Comparison of ENCODE assay signal across 8 cellular contexts in the genomic region with DNA sequence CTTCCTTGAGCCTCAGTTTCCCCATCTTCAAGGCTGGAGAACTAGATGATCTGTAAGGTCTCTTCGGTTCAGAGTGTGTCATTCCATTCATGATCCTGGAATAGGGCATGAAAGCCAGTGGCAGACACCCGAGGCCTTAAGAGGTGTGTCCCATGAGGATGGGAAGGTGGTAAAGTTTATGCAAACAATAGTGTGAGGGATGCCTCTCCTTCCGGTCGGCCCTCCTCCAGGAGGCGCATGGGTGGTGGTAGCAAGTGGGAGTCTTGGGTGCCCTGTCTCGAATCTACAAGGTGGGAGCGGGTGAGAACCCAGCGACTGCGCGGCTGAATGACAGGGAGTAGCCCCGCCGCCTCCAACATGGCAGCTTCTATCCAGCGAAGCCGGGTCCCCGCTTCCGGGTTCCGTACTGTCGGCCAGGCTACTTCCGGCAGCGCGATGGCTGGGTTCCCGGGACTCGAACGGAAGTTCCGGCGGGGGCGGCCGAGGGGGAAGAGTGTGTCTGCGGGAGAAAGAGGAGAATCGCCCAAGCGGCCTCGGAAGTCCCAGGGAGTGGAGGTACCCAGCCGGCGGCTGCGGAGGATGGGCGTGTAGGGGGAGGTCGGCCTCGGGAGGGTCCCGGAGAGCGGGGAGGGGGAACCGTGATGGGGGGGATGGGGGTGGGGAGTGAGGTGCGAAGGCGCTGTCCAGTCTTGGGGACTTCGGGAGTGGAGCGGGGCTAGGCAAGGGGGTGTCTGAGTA. TPM values are rescaled to one million over a fixed set of nuclear protein-coding genes. Genes with fewer than 3 reads are reported as not detected.
DNase-seq lines count a peak whose midpoint lies in the region; ATAC-seq and TF ChIP-seq lines count a peak whose summit lies in the region.

LYPLA2 (plus strand) TSS at position 450 of the 738 bp plus-strand sequence. CDS start 1,538 bp downstream, outside the sequence.

- H3K4me3 ChIP-seq in dorsolateral prefrontal cortex (peak within 1 kb of the TSS; percentile 55 to 91 (median 76)), right lobe of liver (peak within 1 kb of the TSS; percentile 64 to 80 (median 65))

- H3K36me3 Mint-ChIP-seq in activated CD4-positive, alpha-beta memory T cell treated with anti-CD3 and anti-CD28 coated beads for 36 hours: peaks cover 24% of the 10 kb centered on the region

- ATAC-seq in GM19035 (IDR thresholded peaks at IDR 0.05; ENCODE audit: unreplicated experiment): peak; percentile 80
- peak; percentile 58 for ATAC-seq in HG03439 (IDR thresholded peaks at IDR 0.05; ENCODE audit: unreplicated experiment)
- peak; percentile 81 to 91 (median 87) for ATAC-seq in right lobe of liver

- peaks cover 0 to 4% (median 0%) of the 10 kb centered on the region in 4 donors for H3K4me1 ChIP-seq in right lobe of liver

- peak; percentile 47 for TF ChIP-seq POLR2A in right lobe of liver (IDR thresholded peaks at IDR 0.05)

- CTCF ChIA-PET in activated CD4-positive, alpha-beta memory T cell treated with anti-CD3 and anti-CD28 coated beads for 36 hours (lab: Charles Lee): interaction anchor here (0.6 to 5.9 kb wide), 4 partner anchors 11 to 20 kb away, joined by 3 to 30 read pairs (median 7); no protein-coding TSS in a partner anchor

- peaks cover 29% of the 10 kb centered on the region for H3K4me1 Mint-ChIP-seq in activated CD4-positive, alpha-beta memory T cell treated with anti-CD3 and anti-CD28 coated beads for 36 hours (ENCODE audit: low read depth)

- H3K27me3 ChIP-seq in dorsolateral prefrontal cortex (no peaks in the 10 kb centered on the region), right lobe of liver (no peaks in the 10 kb centered on the region)

- no peaks in the 10 kb centered on the region for H3K27me3 Mint-ChIP-seq in activated CD4-positive, alpha-beta memory T cell treated with anti-CD3 and anti-CD28 coated beads for 36 hours

- peak within 1 kb of the TSS; percentile 98 for H3K4me3 Mint-ChIP-seq in activated CD4-positive, alpha-beta memory T cell treated with anti-CD3 and anti-CD28 coated beads for 36 hours

- intact Hi-C loops in activated CD4-positive, alpha-beta memory T cell treated with anti-CD3 and anti-CD28 coated beads for 36 hours (cut with micrococcal nuclease): loop anchor here (1.0 kb wide), 2 partner anchors 9 to 13 kb away; partner anchors contain the start of genes GALE and PITHD1
- intact Hi-C loops in dorsolateral prefrontal cortex (cut with DNase I) (no loop called here), right lobe of liver (cut with DNase I) (no loop called here)

- H3K36me3 ChIP-seq in right lobe of liver: peaks cover 0 to 32% (median 12%) of the 10 kb centered on the region in 4 donors

- H3K27ac ChIP-seq in dorsolateral prefrontal cortex: peak within 1 kb of the TSS in 56 of 59 donors; percentile 1 to 84 (median 69)
- H3K27ac ChIP-seq in right lobe of liver: peak within 1 kb of the TSS in 2 of 3 donors; percentile 38 to 65

- no peaks in the 10 kb centered on the region for H3K9me3 Mint-ChIP-seq in activated CD4-positive, alpha-beta memory T cell treated with anti-CD3 and anti-CD28 coated beads for 36 hours

- H3K27ac Mint-ChIP-seq in activated CD4-positive, alpha-beta memory T cell treated with anti-CD3 and anti-CD28 coated beads for 36 hours: peak within 1 kb of the TSS; percentile 89

- WGBS in right lobe of liver (ENCODE audit: insufficient coverage, low coverage, low lambda C conversion rate, missing lambda C conversion rate): 2% methylated on average over 42 of the region's 45 CpGs

- TF ChIP-seq CTCF in dorsolateral prefrontal cortex (IDR thresholded peaks at IDR 0.05 in 54 of 56, conservative IDR thresholded peaks at IDR 0.05 in 2 of 56; ENCODE audit: low read depth in 1 of 56, partially characterized antibody in 56 of 56) (peak in 32 of 56 donors; percentile 8 to 49 (median 26)), right lobe of liver (IDR thresholded peaks at IDR 0.05) (no peak)

- POLR2A ChIA-PET in activated CD4-positive, alpha-beta memory T cell treated with anti-CD3 and anti-CD28 coated beads for 36 hours (lab: Charles Lee): interaction anchor here (2.7 to 6.9 kb wide), 2 partner anchors 9 to 12 kb away, joined by 20 to 40 read pairs; partner anchors contain the start of genes GALE and PITHD1

- peak; percentile 72 to 82 for DNase-seq in AML-193 (lab: John Stamatoyannopoulos, UW)
- peak; percentile 84 for DNase-seq in NCI-H748 (lab: John Stamatoyannopoulos, UW; ENCODE audit: unreplicated experiment)
- DNase-seq in activated CD4-positive, alpha-beta memory T cell treated with anti-CD3 and anti-CD28 coated beads for 36 hours: peak; percentile 93
- peak; percentile 94 to 98 (median 96) for DNase-seq in dorsolateral prefrontal cortex
- DNase-seq in right lobe of liver: peak; percentile 95
- DNase-seq in stimulated activated CD4-positive, alpha-beta T cell treated with anti-CD3 and anti-CD28 coated beads, Interleukin-4, amount 100 ng/mL, for 24 hours: peak; percentile 90

- H3K9me3 ChIP-seq in right lobe of liver: peaks cover 0 to 2% (median 0%) of the 10 kb centered on the region in 4 donors

RNA-seq across cellular contexts. Expression of gene LYPLA2, which starts in this region (rescaled TPM):
- 10 to 100 TPM; 70.5 to 71.1 TPM for total RNA-seq in activated CD4-positive, alpha-beta memory T cell treated with anti-CD3 and anti-CD28 coated beads for 36 hours
- 10 to 100 TPM; 18.6 to 38.2 (median 26.9) TPM for total RNA-seq in dorsolateral prefrontal cortex
- 10 to 100 TPM; 28.1 to 69.8 (median 32.6) TPM for total RNA-seq in right lobe of liver

Comparison
In these comparisons a context has a peak if more than half of its experiments do, and no peak if none do; other contexts are left out.
1. Peak in every context shown above with its lines: DNase-seq, ATAC-seq, H3K4me3 ChIP-seq and H3K27ac ChIP-seq.
2. CTCF ChIP-seq: peak in dorsolateral prefrontal cortex (32 of 56); none in right lobe of liver (0 of 4).